ENCODE assay signal across 1 cellular context in the genomic region with DNA sequence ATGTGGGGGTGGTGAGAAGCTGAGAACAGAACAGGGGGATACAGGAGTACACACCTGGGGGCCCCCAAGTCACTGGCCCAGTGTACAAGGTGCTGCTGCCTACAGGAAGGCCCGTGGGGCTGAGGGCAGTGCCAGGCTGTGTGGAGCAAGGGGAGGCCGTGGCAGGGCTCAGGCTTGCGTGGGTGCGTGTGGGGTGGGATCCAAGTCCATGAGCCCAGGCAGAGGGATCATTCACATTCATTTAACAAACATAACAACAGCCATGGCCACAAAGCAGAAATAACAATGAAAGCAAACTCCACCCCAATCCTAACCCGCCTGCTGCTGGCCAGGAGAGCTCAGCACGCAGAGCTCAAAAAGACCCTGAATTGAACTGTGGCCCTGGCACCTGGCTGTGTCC.
TF ChIP-seq lines count a peak whose summit lies in the region.

No MANE protein-coding gene starts in this region.

TF ChIP-seq in K562, 482 proteins besides CTCF, POLR2A, EP300 and RAD21:
- TF ChIP-seq, protein P1, sequence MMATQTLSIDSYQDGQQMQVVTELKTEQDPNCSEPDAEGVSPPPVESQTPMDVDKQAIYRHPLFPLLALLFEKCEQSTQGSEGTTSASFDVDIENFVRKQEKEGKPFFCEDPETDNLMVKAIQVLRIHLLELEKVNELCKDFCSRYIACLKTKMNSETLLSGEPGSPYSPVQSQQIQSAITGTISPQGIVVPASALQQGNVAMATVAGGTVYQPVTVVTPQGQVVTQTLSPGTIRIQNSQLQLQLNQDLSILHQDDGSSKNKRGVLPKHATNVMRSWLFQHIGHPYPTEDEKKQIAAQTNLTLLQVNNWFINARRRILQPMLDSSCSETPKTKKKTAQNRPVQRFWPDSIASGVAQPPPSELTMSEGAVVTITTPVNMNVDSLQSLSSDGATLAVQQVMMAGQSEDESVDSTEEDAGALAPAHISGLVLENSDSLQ (IDR thresholded peaks at IDR 0.05), result no peak
- TF ChIP-seq ELF2 (CRISPR knock-in tag; IDR thresholded peaks at IDR 0.05) (no peak), ETV6 (IDR thresholded peaks at IDR 0.05; ENCODE audit: borderline replicate concordance in 1 of 2, low read depth in 2 of 2, low read length in 1 of 2) (no peak), ETV6 (CRISPR knock-in tag; IDR thresholded peaks at IDR 0.05; ENCODE audit: borderline replicate concordance) (no peak), ZNF586 (CRISPR knock-in tag; conservative IDR thresholded peaks at IDR 0.05) (no peak), RCOR1 (IDR thresholded peaks at IDR 0.05; ENCODE audit: borderline replicate concordance in 1 of 2, low read depth in 2 of 2, low read length in 2 of 2) (no peak), KDM5B (IDR thresholded peaks at IDR 0.05; ENCODE audit: insufficient replicate concordance, low read depth, low read length) (no peak), FOXJ3 (CRISPR knock-in tag; IDR thresholded peaks at IDR 0.05) (no peak), LCOR (CRISPR knock-in tag; IDR thresholded peaks at IDR 0.05) (no peak)
- TF ChIP-seq, protein P2, sequence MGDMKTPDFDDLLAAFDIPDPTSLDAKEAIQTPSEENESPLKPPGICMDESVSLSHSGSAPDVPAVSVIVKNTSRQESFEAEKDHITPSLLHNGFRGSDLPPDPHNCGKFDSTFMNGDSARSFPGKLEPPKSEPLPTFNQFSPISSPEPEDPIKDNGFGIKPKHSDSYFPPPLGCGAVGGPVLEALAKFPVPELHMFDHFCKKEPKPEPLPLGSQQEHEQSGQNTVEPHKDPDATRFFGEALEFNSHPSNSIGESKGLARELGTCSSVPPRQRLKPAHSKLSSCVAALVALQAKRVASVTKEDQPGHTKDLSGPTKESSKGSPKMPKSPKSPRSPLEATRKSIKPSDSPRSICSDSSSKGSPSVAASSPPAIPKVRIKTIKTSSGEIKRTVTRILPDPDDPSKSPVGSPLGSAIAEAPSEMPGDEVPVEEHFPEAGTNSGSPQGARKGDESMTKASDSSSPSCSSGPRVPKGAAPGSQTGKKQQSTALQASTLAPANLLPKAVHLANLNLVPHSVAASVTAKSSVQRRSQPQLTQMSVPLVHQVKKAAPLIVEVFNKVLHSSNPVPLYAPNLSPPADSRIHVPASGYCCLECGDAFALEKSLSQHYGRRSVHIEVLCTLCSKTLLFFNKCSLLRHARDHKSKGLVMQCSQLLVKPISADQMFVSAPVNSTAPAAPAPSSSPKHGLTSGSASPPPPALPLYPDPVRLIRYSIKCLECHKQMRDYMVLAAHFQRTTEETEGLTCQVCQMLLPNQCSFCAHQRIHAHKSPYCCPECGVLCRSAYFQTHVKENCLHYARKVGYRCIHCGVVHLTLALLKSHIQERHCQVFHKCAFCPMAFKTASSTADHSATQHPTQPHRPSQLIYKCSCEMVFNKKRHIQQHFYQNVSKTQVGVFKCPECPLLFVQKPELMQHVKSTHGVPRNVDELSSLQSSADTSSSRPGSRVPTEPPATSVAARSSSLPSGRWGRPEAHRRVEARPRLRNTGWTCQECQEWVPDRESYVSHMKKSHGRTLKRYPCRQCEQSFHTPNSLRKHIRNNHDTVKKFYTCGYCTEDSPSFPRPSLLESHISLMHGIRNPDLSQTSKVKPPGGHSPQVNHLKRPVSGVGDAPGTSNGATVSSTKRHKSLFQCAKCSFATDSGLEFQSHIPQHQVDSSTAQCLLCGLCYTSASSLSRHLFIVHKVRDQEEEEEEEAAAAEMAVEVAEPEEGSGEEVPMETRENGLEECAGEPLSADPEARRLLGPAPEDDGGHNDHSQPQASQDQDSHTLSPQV (IDR thresholded peaks at IDR 0.05), result 0 out of 2 replicates have a peak, but pooled peaks have one; percentile 4
TF ChIP-seq in K562: peak in this region for 1.
